Comparison of ENCODE assay signal across 16 cellular contexts in genomic region chr6:34172961-34173775, GRCh38. TPM values are rescaled to one million over a fixed set of nuclear protein-coding genes. Genes with fewer than 3 reads are reported as not detected.
"Had no signal": no experiment of that assay in that cellular context is flagged by ENCODE, and none has a peak within 500 bp of the region (broad histone marks: within the 10 kb centered on the region; RNA-seq: fewer than 3 reads in every experiment).

No MANE protein-coding gene starts in this region.

- H3K27me3 ChIP-seq: dorsolateral prefrontal cortex, esophagus squamous epithelium, neutrophil, SJCRH30 had no signal

- H3K9me3 ChIP-seq: esophagus squamous epithelium, lower lobe of right lung, neutrophil, SJCRH30 had no signal

- H3K27ac ChIP-seq: dorsolateral prefrontal cortex, esophagus squamous epithelium, lower lobe of right lung, neutrophil, SJCRH30 had no signal

- FAIRE-seq: endometrium had no signal

- H3K4me1 ChIP-seq: lower lobe of right lung, SJCRH30 had no signal

- H3K4me3 ChIP-seq: dorsolateral prefrontal cortex, esophagus squamous epithelium, lower lobe of right lung, SJCRH30, smooth muscle cell had no signal

- DNase-seq: activated CD4-positive, alpha-beta T cell treated with anti-CD3 and anti-CD28 coated beads, Interleukin-2, amount 50 U/mL, for 4 hours; activated CD4-positive, CD25-positive, alpha-beta regulatory T cell treated with anti-CD3 and anti-CD28 coated beads, Interleukin-2, amount 50 U/mL, for 72 hours; activated naive CD4-positive, alpha-beta T cell treated with Interleukin-2 at 50 U/mL for 16 hours; activated T-cell treated with anti-CD3 and anti-CD28 coated beads, Interleukin-2, amount 50 U/mL, for 72 hours; esophagus squamous epithelium; foreskin melanocyte; lower lobe of right lung; SJCRH30; substantia nigra had no signal

- H3K36me3 ChIP-seq: esophagus squamous epithelium, lower lobe of right lung, neutrophil, SJCRH30 had no signal

- H3K4me2 ChIP-seq: smooth muscle cell had no signal

- ATAC-seq: activated T-cell treated with anti-CD3 and anti-CD28 coated beads, Interleukin-2, amount 50 U/mL, for 72 hours; lower lobe of right lung; naive thymus-derived CD4-positive, alpha-beta T cell; stimulated activated memory B cell treated with anti-CD40 and anti-IgM and Interleukin-4, amounts not matched to agents 10 μg/mL and 1 μg/mL and 100 μg/mL, for 72 hours had no signal

RNA-seq across cellular contexts. Expression of gene GRM4, which starts 27.3 kb away (rescaled TPM):
- total RNA-seq: esophagus squamous epithelium; kidney epithelial cell; lower lobe of right lung; naive thymus-derived CD4-positive, alpha-beta T cell; smooth muscle cell had no signal
- polyA plus RNA-seq: naive thymus-derived CD4-positive, alpha-beta T cell had no signal
